In genomic region chr11:130576146-130576545, GRCh38 we compare ENCODE assay signal across 29 cellular contexts.
"Had no signal": no experiment of that assay in that cellular context is flagged by ENCODE, and none has a peak within 500 bp of the region (broad histone marks: within the 10 kb centered on the region; RNA-seq: fewer than 3 reads in every experiment).

No MANE protein-coding gene starts in this region.

- ATAC-seq: activated CD8-positive, alpha-beta T cell treated with anti-CD3 and anti-CD28 coated beads for 36 hours; activated naive CD8-positive, alpha-beta T cell treated with anti-CD3 and anti-CD28 coated beads, Interleukin-2, amount 50 U/mL, for 24 hours; activated T-cell treated with anti-CD3 and anti-CD28 coated beads, Interleukin-2, amount 50 U/mL, for 4 hours; activated T-cell treated with anti-CD3 and anti-CD28 coated beads, Interleukin-2, amount 50 U/mL, for 72 hours; activated T-helper 17 cell treated with anti-CD3 and anti-CD28 coated beads, Interleukin-2, amount 50 U/mL, for 72 hours; body of pancreas had no signal

- H3K4me3 ChIP-seq: body of pancreas, breast epithelium had no signal

- H3K27me3 ChIP-seq: body of pancreas, brain microvascular endothelial cell, breast epithelium had no signal

- H3K4me1 ChIP-seq: body of pancreas had no signal

- H3K9me3 ChIP-seq: body of pancreas, breast epithelium had no signal

- H3K27ac ChIP-seq: body of pancreas, brain microvascular endothelial cell, breast epithelium, VCaP had no signal

- DNase-seq: activated B cell treated with CpG ODN at 0.5 μM for 24 hours; activated CD4-positive, alpha-beta memory T cell treated with anti-CD3 and anti-CD28 coated beads for 36 hours; activated CD4-positive, alpha-beta T cell treated with anti-CD3 and anti-CD28 coated beads for 4 hours; activated CD4-positive, alpha-beta T cell treated with anti-CD3 and anti-CD28 coated beads, Interleukin-2, amount 10 ng/mL, durations not matched to agents 24 days and 14 days; activated CD4-positive, alpha-beta T cell treated with anti-CD3 and anti-CD28 coated beads, Interleukin-2, amount 50 U/mL, for 1 hour; activated CD4-positive, alpha-beta T cell treated with anti-CD3 and anti-CD28 coated beads, Interleukin-2, amount 50 U/mL, for 4 hours; activated CD4-positive, CD25-positive, alpha-beta regulatory T cell treated with anti-CD3 and anti-CD28 coated beads, Interleukin-2, amount 50 U/mL, for 72 hours; activated CD8-positive, alpha-beta memory T cell treated with anti-CD3 and anti-CD28 coated beads, Interleukin-2, amount 50 U/mL, for 4 hours; activated CD8-positive, alpha-beta T cell treated with anti-CD3 and anti-CD28 coated beads for 36 hours; activated gamma-delta T cell; activated naive CD4-positive, alpha-beta T cell treated with anti-CD3 and anti-CD28 coated beads, Interleukin-2, amount 10 ng/mL, durations not matched to agents 7 days and 5 days; activated naive CD4-positive, alpha-beta T cell treated with Interleukin-2 at 50 U/mL for 16 hours; activated naive CD8-positive, alpha-beta T cell treated with anti-CD3 and anti-CD28 coated beads, Interleukin-2, amount 10 ng/mL, durations not matched to agents 7 days and 5 days; activated naive CD8-positive, alpha-beta T cell treated with anti-CD3 and anti-CD28 coated beads, Interleukin-2, amount 50 U/mL, for 24 hours; activated T-cell treated with anti-CD3 and anti-CD28 coated beads for 4 hours; activated T-cell treated with anti-CD3 and anti-CD28 coated beads, Interleukin-2, amount 50 U/mL, for 1 hour; activated T-cell treated with anti-CD3 and anti-CD28 coated beads, Interleukin-2, amount 50 U/mL, for 4 hours; activated T-cell treated with anti-CD3 and anti-CD28 coated beads, Interleukin-2, amount 50 U/mL, for 72 hours; amygdala; anterior cingulate cortex; body of pancreas; brain microvascular endothelial cell; central memory CD4-positive, alpha-beta T cell; T-helper 1 cell; T-helper 2 cell; T-helper 9 cell had no signal

- H3K36me3 ChIP-seq: brain microvascular endothelial cell, breast epithelium had no signal
